9 cellular contexts compared by ENCODE assay signal in genomic region chr1:47175227-47175934, GRCh38. TPM values are rescaled to one million over a fixed set of nuclear protein-coding genes. Genes with fewer than 3 reads are reported as not detected.
DNase-seq lines count a peak whose midpoint lies in the region; ATAC-seq and TF ChIP-seq lines count a peak whose summit lies in the region.
"Had no signal": no experiment of that assay in that cellular context is flagged by ENCODE, and none has a peak within 500 bp of the region (broad histone marks: within the 10 kb centered on the region; RNA-seq: fewer than 3 reads in every experiment).

No MANE protein-coding gene starts in this region.

- no peak overlapping the region for H3K4me3 Mint-ChIP-seq in CD8-positive, alpha-beta T cell
- peak overlapping the region; percentile 58 for H3K4me3 Mint-ChIP-seq in MCF 10A (ENCODE audit: unreplicated experiment)

- peaks cover 34% of the 10 kb centered on the region for H3K27me3 Mint-ChIP-seq in CD8-positive, alpha-beta T cell (ENCODE audit: low read depth)
- H3K27me3 Mint-ChIP-seq in MCF 10A (ENCODE audit: insufficient read depth, unreplicated experiment): no peaks in the 10 kb centered on the region

- CTCF ChIA-PET in CD8-positive, alpha-beta T cell (lab: Charles Lee): interaction anchor here (0.7 to 2.3 kb wide), 9 partner anchors 9 to 535 kb away, joined by 3 to 13 read pairs (median 5); partner anchors contain the start of gene PDZK1IP1
- CTCF ChIA-PET in MCF 10A (lab: Yijun Ruan, JAX): interaction anchor here (0.5 to 4.9 kb wide), 49 partner anchors 8 to 793 kb away, joined by 3 to 38 read pairs (median 4); partner anchors contain the start of genes EFCAB14, MKNK1 and PDZK1IP1

- TF ChIP-seq POLR2A in spleen (IDR thresholded peaks at IDR 0.05): no peak

- no peaks in the 10 kb centered on the region for H4K20me1 ChIP-seq in SU-DHL-6 (ENCODE audit: low read depth, low read length)

- H3K36me3 ChIP-seq in CD8-positive, alpha-beta T cell (ENCODE audit: insufficient read depth, low read length): no peaks in the 10 kb centered on the region
- H3K36me3 ChIP-seq in MG63 (no peaks in the 10 kb centered on the region), SU-DHL-6 (ENCODE audit: low read length) (no peaks in the 10 kb centered on the region), spleen (no peaks in the 10 kb centered on the region)
- H3K36me3 ChIP-seq: SJSA1 had no signal

- peaks cover 14% of the 10 kb centered on the region for H3K4me1 Mint-ChIP-seq in CD8-positive, alpha-beta T cell (ENCODE audit: low read depth)
- peaks cover 37% of the 10 kb centered on the region for H3K4me1 Mint-ChIP-seq in MCF 10A (ENCODE audit: insufficient read depth, unreplicated experiment)

- H3K27ac ChIP-seq in CD8-positive, alpha-beta T cell (ENCODE audit: low read depth, low read length): no peak overlapping the region
- H3K27ac ChIP-seq in SU-DHL-6 (ENCODE audit: low read depth, low read length) (no peak overlapping the region), spleen (no peak overlapping the region)
- H3K27ac ChIP-seq: SJSA1 had no signal

- peak in 4 of 7 experiments; percentile 21 to 53 (median 38) for DNase-seq in CD8-positive, alpha-beta T cell
- peak; percentile 49 for DNase-seq in MG63
- DNase-seq in MCF 10A (ENCODE audit: unreplicated experiment): peak; percentile 71
- DNase-seq in iPS-NIHi11 (ENCODE audit: low spot score): peak; percentile 82
- peak; percentile 60 for DNase-seq in spleen

- peak; percentile 69 for ATAC-seq in CD8-positive, alpha-beta T cell
- ATAC-seq in GM19395 (IDR thresholded peaks at IDR 0.05; ENCODE audit: unreplicated experiment) (peak; percentile 49), HG02840 (IDR thresholded peaks at IDR 0.05; ENCODE audit: low FRiP score, unreplicated experiment) (no peak)

- intact Hi-C loops in CD8-positive, alpha-beta T cell (cut with DNase I, micrococcal nuclease): loop anchor here (5.0 to 10.0 kb wide), 3 partner anchors 537 to 731 kb away; no protein-coding TSS in a partner anchor
- intact Hi-C loops in MCF 10A (cut with micrococcal nuclease): loop anchor here (1.0 to 10.0 kb wide), 4 partner anchors 73 to 552 kb away; no protein-coding TSS in a partner anchor
- intact Hi-C loops in spleen (cut with DNase I; ENCODE audit: low total_unique reads): loop anchor here (5.0 kb wide), 1 partner anchor 537 kb away; no protein-coding TSS in a partner anchor

- no peak overlapping the region for H3K27ac Mint-ChIP-seq in CD8-positive, alpha-beta T cell
- H3K27ac Mint-ChIP-seq in MCF 10A (ENCODE audit: low read depth, unreplicated experiment): peak overlapping the region; percentile 57

- H3F3A ChIP-seq in SU-DHL-6 (ENCODE audit: insufficient read depth): no peaks in the 10 kb centered on the region

- no peaks in the 10 kb centered on the region for H3K27me3 ChIP-seq in CD8-positive, alpha-beta T cell (ENCODE audit: insufficient read depth, low read length)
- no peaks in the 10 kb centered on the region; the same call in 1 of the 2 replicates for H3K27me3 ChIP-seq in MG63
- no peaks in the 10 kb centered on the region for H3K27me3 ChIP-seq in SU-DHL-6 (ENCODE audit: low read length)
- H3K27me3 ChIP-seq in spleen (replicated peaks in 1 of 7): peaks cover 0 to 52% (median 4%) of the 10 kb centered on the region in 7 donors
- H3K27me3 ChIP-seq: SJSA1 had no signal

- POLR2A ChIA-PET in CD8-positive, alpha-beta T cell (lab: Charles Lee): no interaction called here
- POLR2A ChIA-PET in MCF 10A (lab: Yijun Ruan, JAX): interaction anchor here (0.6 to 0.9 kb wide), 3 partner anchors 62 to 553 kb away, joined by 3 read pairs; no protein-coding TSS in a partner anchor

- no peaks in the 10 kb centered on the region for H3K9me3 ChIP-seq in CD8-positive, alpha-beta T cell (ENCODE audit: low read length)
- H3K9me3 ChIP-seq in MG63 (no peaks in the 10 kb centered on the region), SU-DHL-6 (ENCODE audit: insufficient read depth, low read length) (no peaks in the 10 kb centered on the region), spleen (peaks cover 0 to 7% (median 5%) of the 10 kb centered on the region in 8 donors)
- H3K9me3 ChIP-seq: SJSA1 had no signal

- peaks cover 7% of the 10 kb centered on the region for H3K4me1 ChIP-seq in CD8-positive, alpha-beta T cell (ENCODE audit: insufficient read depth, low read length)
- H3K4me1 ChIP-seq in spleen: peaks cover 0 to 20% (median 10%) of the 10 kb centered on the region in 6 donors

- H3K36me3 Mint-ChIP-seq in CD8-positive, alpha-beta T cell: no peaks in the 10 kb centered on the region
- H3K36me3 Mint-ChIP-seq in MCF 10A (ENCODE audit: insufficient read depth, unreplicated experiment): no peaks in the 10 kb centered on the region

- H2AFZ ChIP-seq in SU-DHL-6 (ENCODE audit: low read depth, low read length, severe bottlenecking): no peak overlapping the region

- no peak overlapping the region for H3K4me2 ChIP-seq in SU-DHL-6 (ENCODE audit: low read depth, low read length, poor library complexity, severe bottlenecking)

- H3K79me2 ChIP-seq in SU-DHL-6 (ENCODE audit: insufficient read depth, low read length): no peaks in the 10 kb centered on the region

- TF ChIP-seq CTCF in CD8-positive, alpha-beta T cell (IDR thresholded peaks at IDR 0.05): peak; percentile 88
- TF ChIP-seq CTCF in SU-DHL-6 (IDR thresholded peaks at IDR 0.05; ENCODE audit: insufficient read depth, low read length, poor library complexity, severe bottlenecking) (peak; percentile 57), MCF 10A (IDR thresholded peaks at IDR 0.05; ENCODE audit: unreplicated experiment) (peak; percentile 90), spleen (IDR thresholded peaks at IDR 0.05 in 8 of 11, conservative IDR thresholded peaks at IDR 0.05 in 3 of 11) (peak; percentile 68 to 91 (median 83))

- H3K9ac ChIP-seq in SU-DHL-6 (ENCODE audit: low read length): no peak overlapping the region

- H3K4me3 ChIP-seq in CD8-positive, alpha-beta T cell (ENCODE audit: low read depth, low read length): no peak overlapping the region
- no peak overlapping the region for H3K4me3 ChIP-seq in MG63
- no peak overlapping the region for H3K4me3 ChIP-seq in SU-DHL-6 (ENCODE audit: insufficient read depth, low read length, poor library complexity, severe bottlenecking)
- no peak overlapping the region for H3K4me3 ChIP-seq in spleen
- H3K4me3 ChIP-seq: SJSA1 had no signal

- H3K9me3 Mint-ChIP-seq in CD8-positive, alpha-beta T cell: no peaks in the 10 kb centered on the region
- no peaks in the 10 kb centered on the region for H3K9me3 Mint-ChIP-seq in MCF 10A (ENCODE audit: unreplicated experiment)

- BruUV-seq in MCF 10A (replicated peaks; lab: Mats Ljungman, UMichigan): no TSS peak

- WGBS in spleen, 5 donors: 18 to 22% (median 20%) methylated on average over 11 of the region's 11 CpGs

- no peaks in the 10 kb centered on the region for H3K9me2 ChIP-seq in SU-DHL-6 (replicated peaks; ENCODE audit: insufficient read depth, low read length)

RNA-seq across cellular contexts. Expression of gene PDZK1IP1, which starts 14.5 kb away (rescaled TPM):
- not detected for total RNA-seq in CD8-positive, alpha-beta T cell
- total RNA-seq in MG63 (2014; rRNA removed; shearing (Covaris generic); ENCODE audit: low replicate concordance): not detected in 2 replicates
- 17.9 and 19.6 TPM in 2 replicates for total RNA-seq in MCF 10A (2022)
- total RNA-seq in spleen: 10 to 100 TPM in 1 of 7 donors, 1 to 10 TPM in 5, under 1 TPM in 1; 0.76 to 11.0 (median 4.0) TPM
- 1 to 10 TPM in 1 of 3 donors, under 1 TPM in 2; 0.22 to 8.3 (median 0.41) TPM for polyA plus RNA-seq in spleen
- total RNA-seq: SJSA1 had no signal

RNA-seq across cellular contexts. Expression of gene CYP4A22, which starts 38.1 kb away (rescaled TPM):
- total RNA-seq in CD8-positive, alpha-beta T cell: not detected
- total RNA-seq in MG63 (2014; rRNA removed; shearing (Covaris generic); ENCODE audit: low replicate concordance): not detected in 2 replicates
- total RNA-seq in MCF 10A (2022): not detected in 2 replicates
- total RNA-seq in spleen: under 1 TPM in 1 of 7 donors, not detected in 6; 0.43 TPM
- not detected for polyA plus RNA-seq in spleen
- total RNA-seq: SJSA1 had no signal

RNA-seq across cellular contexts. Expression of gene TAL1, which starts 56.6 kb away (rescaled TPM):
- total RNA-seq in CD8-positive, alpha-beta T cell: not detected
- total RNA-seq in MG63 (2014; rRNA removed; shearing (Covaris generic); ENCODE audit: low replicate concordance): not detected in 2 replicates
- total RNA-seq in MCF 10A (2022): not detected in 2 replicates
- 10 to 100 TPM; 12.9 to 24.5 (median 16.0) TPM for total RNA-seq in spleen
- polyA plus RNA-seq in spleen: 10 to 100 TPM in 1 of 3 donors, 1 to 10 TPM in 2; 2.9 to 12.1 (median 4.4) TPM
- total RNA-seq: SJSA1 had no signal

Comparison
In these comparisons a context has a peak if more than half of its experiments do, and no peak if none do; other contexts are left out.
1. RNA of gene TAL1, which starts 56.6 kb away (total RNA-seq): 12.9 to 24.5 TPM in spleen; not detected in CD8-positive, alpha-beta T cell, not detected in MG63 and not detected in MCF 10A; every median in the first group is over 10 times any median in the second.
2. Peak in every context shown above with its lines, with median percentiles within 50 percentile points of each other: DNase-seq and CTCF ChIP-seq.